ENCODE assay signal across 8 cellular contexts in the genomic region with DNA sequence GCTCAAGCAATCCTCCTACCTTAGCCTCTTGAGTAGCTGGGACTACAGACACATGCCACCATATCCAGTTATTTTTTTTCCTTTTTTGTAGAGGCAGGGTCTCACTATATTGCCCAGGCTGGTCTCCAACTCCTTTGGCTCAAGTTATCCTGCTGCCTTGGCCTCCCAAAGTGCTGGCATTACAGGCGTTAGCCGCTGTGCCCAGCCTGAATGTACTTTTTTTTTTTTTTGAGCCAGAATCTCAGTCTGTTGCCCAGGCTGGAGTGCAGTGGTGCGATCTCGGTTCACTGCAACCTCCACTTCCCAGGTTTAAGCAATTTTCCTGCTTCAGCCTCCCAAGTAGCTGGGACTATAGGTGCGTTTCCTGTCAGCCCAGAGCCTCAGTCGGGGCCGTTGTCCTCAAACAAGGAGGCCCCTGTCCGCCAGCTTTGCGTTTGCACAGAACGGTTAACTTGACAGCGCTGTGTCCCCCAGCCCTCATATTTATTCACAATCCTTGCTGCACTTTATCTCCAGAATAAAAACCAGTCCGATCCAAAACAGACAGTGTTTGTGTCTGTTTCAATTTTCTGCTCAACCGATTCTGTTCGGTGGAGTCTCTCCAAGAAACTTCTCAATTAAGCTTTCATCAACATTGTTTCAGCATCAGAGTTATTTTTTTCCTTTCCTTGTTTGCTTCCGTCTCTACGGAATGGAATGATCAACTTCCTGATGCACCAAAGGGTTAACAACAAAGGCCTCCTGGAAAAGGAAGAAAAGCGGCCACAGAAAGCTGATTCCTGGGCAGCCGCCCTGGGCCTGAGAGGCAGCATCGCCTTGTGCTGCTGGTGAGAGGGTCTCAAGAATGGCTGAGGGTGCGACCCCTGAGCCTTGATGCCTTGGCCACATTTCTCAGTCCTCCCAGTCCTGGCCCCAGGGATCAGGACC.
DNase-seq lines count a peak whose midpoint lies in the region; ATAC-seq and TF ChIP-seq lines count a peak whose summit lies in the region.

No MANE protein-coding gene starts in this region.

- POLR2A ChIA-PET in CD8-positive, alpha-beta T cell (lab: Charles Lee), result interaction anchor here (0.9 to 1.9 kb wide), 3 partner anchors 81 to 388 kb away, joined by 3 to 5 read pairs (median 3); no protein-coding TSS in a partner anchor

- H3K79me2 ChIP-seq in mammary epithelial cell (ENCODE audit: insufficient read depth, low read length), result no peaks in the 10 kb centered on the region

- no peak for TF ChIP-seq CTCF in CD8-positive, alpha-beta T cell (IDR thresholded peaks at IDR 0.05)
- TF ChIP-seq CTCF in mammary epithelial cell (conservative IDR thresholded peaks at IDR 0.05 in 1 of 2, IDR thresholded peaks at IDR 0.05 in 1 of 2; ENCODE audit: extremely low read depth in 1 of 2, insufficient read depth in 1 of 2, low read depth in 1 of 2, low read length in 2 of 2), result no peak
- no peak for TF ChIP-seq CTCF in type B pancreatic cell (conservative IDR thresholded peaks at IDR 0.05)

- intact Hi-C loops in CD8-positive, alpha-beta T cell (cut with DNase I, micrococcal nuclease), result loop anchor here (1.0 to 10.0 kb wide), 6 partner anchors 23 to 267 kb away; a partner anchor contains a TSS
- intact Hi-C loops in mammary epithelial cell (cut with micrococcal nuclease), result loop anchor here (1.0 to 10.0 kb wide), 5 partner anchors 23 to 699 kb away; a partner anchor contains a TSS

- no peaks in the 10 kb centered on the region for H3K27me3 Mint-ChIP-seq in CD8-positive, alpha-beta T cell (ENCODE audit: low read depth)
- H3K27me3 Mint-ChIP-seq in type B pancreatic cell, result peaks cover 3% of the 10 kb centered on the region

- no peaks in the 10 kb centered on the region for H3K9me3 ChIP-seq in CD8-positive, alpha-beta T cell (ENCODE audit: low read length)
- H3K9me3 ChIP-seq in MG63 (no peaks in the 10 kb centered on the region), mammary epithelial cell (replicated peaks; ENCODE audit: insufficient read depth, low read length) (no peaks in the 10 kb centered on the region)

- dilution Hi-C loops in mammary epithelial cell (cut with HindIII; ENCODE audit: low sequenced_read_pairs), result loop anchor here (5.0 to 10.0 kb wide), 2 partner anchors 389 to 467 kb away; no protein-coding TSS in a partner anchor

- ATAC-seq in CD8-positive, alpha-beta T cell, result no peak
- ATAC-seq in GM18867 (IDR thresholded peaks at IDR 0.05; ENCODE audit: unreplicated experiment), result no peak

- peak overlapping the region; percentile 92 for H3K4me3 Mint-ChIP-seq in CD8-positive, alpha-beta T cell
- H3K4me3 Mint-ChIP-seq in type B pancreatic cell, result peak overlapping the region; percentile 96

- no peak overlapping the region for H3K9ac ChIP-seq in mammary epithelial cell (ENCODE audit: insufficient read depth, low read length)

- no peaks in the 10 kb centered on the region for H4K20me1 ChIP-seq in mammary epithelial cell (ENCODE audit: insufficient read depth, low read length)

- in situ Hi-C loops in mammary epithelial cell (cut with MboI; ENCODE audit: low sequenced_read_pairs in 2 of 2), result loop anchor here (5.0 to 25.0 kb wide), 4 partner anchors 387 to 702 kb away; no protein-coding TSS in a partner anchor

- H3K27ac ChIP-seq in CD8-positive, alpha-beta T cell (ENCODE audit: low read depth, low read length), result no peak overlapping the region
- no peak overlapping the region for H3K27ac ChIP-seq in mammary epithelial cell (ENCODE audit: insufficient read depth, low read depth, low read length)

- peak overlapping the region; percentile 91 for H2AFZ ChIP-seq in mammary epithelial cell (ENCODE audit: low read depth, low read length)

- BruUV-seq in mammary epithelial cell (replicated peaks; lab: Mats Ljungman, UMichigan), result no TSS peak

- no peak overlapping the region for H3K4me3 ChIP-seq in CD8-positive, alpha-beta T cell (ENCODE audit: low read depth, low read length)
- H3K4me3 ChIP-seq in MG63 (peak overlapping the region; percentile 63), mammary epithelial cell (replicated peaks in 1 of 3; ENCODE audit: insufficient read depth in 1 of 3, low read depth in 2 of 3, low read length in 3 of 3) (peak overlapping the region; percentile 18 to 86 (median 84))

- peak overlapping the region; percentile 90 for H3K27ac Mint-ChIP-seq in CD8-positive, alpha-beta T cell
- H3K27ac Mint-ChIP-seq in type B pancreatic cell, result peak overlapping the region; percentile 86

- H3K36me3 Mint-ChIP-seq in CD8-positive, alpha-beta T cell, result peaks cover 4% of the 10 kb centered on the region
- H3K36me3 Mint-ChIP-seq in type B pancreatic cell, result no peaks in the 10 kb centered on the region

- WGBS in mammary epithelial cell (ENCODE audit: low coverage, missing lambda C conversion rate), result 37% methylated on average over 12 of the region's 20 CpGs

- peaks cover 24% of the 10 kb centered on the region for H3K4me1 Mint-ChIP-seq in CD8-positive, alpha-beta T cell (ENCODE audit: low read depth)
- H3K4me1 Mint-ChIP-seq in type B pancreatic cell (ENCODE audit: unreplicated experiment), result peaks cover 19% of the 10 kb centered on the region

- H3K4me2 ChIP-seq in mammary epithelial cell (ENCODE audit: insufficient read depth, low read depth, low read length), result peak overlapping the region; percentile 87

- H3K27me3 ChIP-seq in CD8-positive, alpha-beta T cell (ENCODE audit: insufficient read depth, low read length), result no peaks in the 10 kb centered on the region
- H3K27me3 ChIP-seq in MG63 (no peaks in the 10 kb centered on the region), mammary epithelial cell (ENCODE audit: insufficient read depth, low read length) (no peaks in the 10 kb centered on the region)

- H3K4me1 ChIP-seq in CD8-positive, alpha-beta T cell (ENCODE audit: insufficient read depth, low read length), result peaks cover 12% of the 10 kb centered on the region
- peaks cover 11% of the 10 kb centered on the region for H3K4me1 ChIP-seq in mammary epithelial cell (ENCODE audit: insufficient read depth, low read length)

- no peak for DNase-seq in CD8-positive, alpha-beta T cell
- DNase-seq in MG63, result no peak
- DNase-seq in mammary epithelial cell, result no peak
- DNase-seq in lung microvascular endothelial cell (ENCODE audit: low read depth in 2 of 2), result peak; percentile 30 to 37
- DNase-seq in type B pancreatic cell (ENCODE audit: extremely low spot score, unreplicated experiment), result no peak
- no peak for DNase-seq in HUDEP-2 (lab: John Stamatoyannopoulos, UW; ENCODE audit: unreplicated experiment in 76 of 76)
- no peak for DNase-seq in stimulated activated CD4-positive, alpha-beta T cell treated with anti-CD3 and anti-CD28 coated beads, Interleukin-4, amount 100 ng/mL, for 24 hours

- CTCF ChIA-PET in CD8-positive, alpha-beta T cell (lab: Charles Lee), result interaction anchor here (0.7 to 3.0 kb wide), 27 partner anchors 9 to 459 kb away, joined by 3 to 39 read pairs (median 4); a partner anchor contains a TSS
- CTCF ChIA-PET in mammary epithelial cell (lab: Charles Lee; ENCODE audit: low non-redundant PET), result interaction anchor here (0.6 to 1.0 kb wide), 3 partner anchors 79 to 1492 kb away, joined by 3 read pairs; no protein-coding TSS in a partner anchor

- H3K36me3 ChIP-seq in CD8-positive, alpha-beta T cell (ENCODE audit: insufficient read depth, low read length), result no peaks in the 10 kb centered on the region
- H3K36me3 ChIP-seq in MG63, result no peaks in the 10 kb centered on the region
- H3K36me3 ChIP-seq in mammary epithelial cell (ENCODE audit: insufficient read depth, low read length), result no peaks in the 10 kb centered on the region

- H3K9me3 Mint-ChIP-seq in CD8-positive, alpha-beta T cell, result no peaks in the 10 kb centered on the region
- H3K9me3 Mint-ChIP-seq in type B pancreatic cell, result no peaks in the 10 kb centered on the region

Comparison
In these comparisons a context has a peak if more than half of its experiments do, and no peak if none do; other contexts are left out.
1. DNase-seq: peak in lung microvascular endothelial cell (2 of 2); none in CD8-positive, alpha-beta T cell (0 of 7), MG63 (single experiment), mammary epithelial cell (single experiment), type B pancreatic cell (single experiment), HUDEP-2 (0 of 76) and stimulated activated CD4-positive, alpha-beta T cell treated with anti-CD3 and anti-CD28 coated beads, Interleukin-4, amount 100 ng/mL, for 24 hours (single experiment).